In the genomic region with DNA sequence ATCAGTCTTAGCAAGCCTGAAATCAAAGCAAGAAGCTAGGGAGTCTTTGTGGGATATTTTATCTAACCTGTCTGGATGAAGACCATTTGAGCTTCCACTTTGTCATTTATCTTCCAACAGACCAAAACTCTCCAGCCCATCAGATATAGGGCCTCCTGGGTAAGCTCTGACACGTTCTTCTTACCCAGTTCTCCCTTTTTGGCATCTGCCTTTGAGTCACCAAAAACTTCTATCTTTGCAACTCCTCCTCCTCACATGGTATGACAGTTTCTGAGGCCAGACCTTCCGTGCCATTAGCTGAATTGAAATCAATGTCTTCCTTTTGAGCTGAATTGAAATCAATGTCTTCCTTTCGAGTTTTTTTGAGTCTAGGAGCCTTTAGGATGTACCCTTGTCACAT, we compare ENCODE assay signal across 22 cellular contexts.
DNase-seq lines count a peak whose midpoint lies in the region; ATAC-seq, FAIRE-seq and TF ChIP-seq lines count a peak whose summit lies in the region.
"Had no signal": no experiment of that assay in that cellular context is flagged by ENCODE, and none has a peak within 500 bp of the region (broad histone marks: within the 10 kb centered on the region; RNA-seq: fewer than 3 reads in every experiment).

No MANE protein-coding gene starts in this region.

- CTCF ChIA-PET in activated CD4-positive, alpha-beta T cell treated with anti-CD3 and anti-CD28 coated beads for 36 hours (lab: Charles Lee), result interaction anchor here (1.2 to 1.5 kb wide), 3 partner anchors 65 to 105 kb away, joined by 3 to 4 read pairs (median 4); no protein-coding TSS in a partner anchor
- CTCF ChIA-PET in activated CD4-positive, alpha-beta T cell treated with anti-CD3 and anti-CD28 coated beads, Interleukin-2, amount 10 ng/mL, durations not matched to agents 7 days and 5 days (lab: Charles Lee), result interaction anchor here (0.6 to 1.9 kb wide), 3 partner anchors 10 to 15 kb away, joined by 3 to 5 read pairs (median 4); no protein-coding TSS in a partner anchor

- ATAC-seq in activated CD4-positive, alpha-beta T cell treated with anti-CD3 and anti-CD28 coated beads for 36 hours, result peak; percentile 78
- peak; percentile 88 for ATAC-seq in activated T-helper 17 cell treated with anti-CD3 and anti-CD28 coated beads, Interleukin-2, amount 50 U/mL, for 72 hours (replicated peaks)
- peak; percentile 53 for ATAC-seq in stimulated activated memory B cell treated with anti-CD40 and anti-IgM and Interleukin-4, amounts not matched to agents 10 μg/mL and 1 μg/mL and 100 μg/mL, for 72 hours
- ATAC-seq: A549, GM23338 had no signal

- POLR2A ChIA-PET in activated CD4-positive, alpha-beta T cell treated with anti-CD3 and anti-CD28 coated beads for 36 hours (lab: Charles Lee), result no interaction called here
- POLR2A ChIA-PET in activated CD4-positive, alpha-beta T cell treated with anti-CD3 and anti-CD28 coated beads, Interleukin-2, amount 10 ng/mL, durations not matched to agents 7 days and 5 days (lab: Charles Lee), result no interaction called here

- peaks cover 8% of the 10 kb centered on the region for H3K4me1 Mint-ChIP-seq in activated CD4-positive, alpha-beta T cell treated with anti-CD3 and anti-CD28 coated beads for 36 hours
- H3K4me1 Mint-ChIP-seq in activated CD4-positive, alpha-beta T cell treated with anti-CD3 and anti-CD28 coated beads, Interleukin-2, amount 10 ng/mL, durations not matched to agents 7 days and 5 days, result no peaks in the 10 kb centered on the region
- no peaks in the 10 kb centered on the region for H3K4me1 Mint-ChIP-seq in activated T-helper 17 cell treated with anti-CD3 and anti-CD28 coated beads, Interleukin-2, amount 50 U/mL, for 72 hours
- no peaks in the 10 kb centered on the region for H3K4me1 Mint-ChIP-seq in stimulated activated memory B cell treated with anti-CD40 and anti-IgM and Interleukin-4, amounts not matched to agents 10 μg/mL and 1 μg/mL and 100 μg/mL, for 72 hours
- H3K4me1 Mint-ChIP-seq: CD4-positive, alpha-beta memory T cell had no signal

- H3K4me1 ChIP-seq in ascending aorta, result peaks cover 0 to 4% of the 10 kb centered on the region in 2 donors
- H3K4me1 ChIP-seq: A549 had no signal

- H3K27ac ChIP-seq in ascending aorta, result no peak overlapping the region
- H3K27ac ChIP-seq: 22Rv1, A549, C4-2B, HL-60 had no signal

- peaks cover 27% of the 10 kb centered on the region for H3K9me3 Mint-ChIP-seq in activated CD4-positive, alpha-beta T cell treated with anti-CD3 and anti-CD28 coated beads for 36 hours (ENCODE audit: low read depth)
- H3K9me3 Mint-ChIP-seq in activated CD4-positive, alpha-beta T cell treated with anti-CD3 and anti-CD28 coated beads, Interleukin-2, amount 10 ng/mL, durations not matched to agents 7 days and 5 days, result peaks cover 28% of the 10 kb centered on the region
- H3K9me3 Mint-ChIP-seq in activated T-helper 17 cell treated with anti-CD3 and anti-CD28 coated beads, Interleukin-2, amount 50 U/mL, for 72 hours, result peaks cover 11% of the 10 kb centered on the region
- H3K9me3 Mint-ChIP-seq in stimulated activated memory B cell treated with anti-CD40 and anti-IgM and Interleukin-4, amounts not matched to agents 10 μg/mL and 1 μg/mL and 100 μg/mL, for 72 hours, result peaks cover 16% of the 10 kb centered on the region

- intact Hi-C loops in activated CD4-positive, alpha-beta T cell treated with anti-CD3 and anti-CD28 coated beads for 36 hours (cut with DNase I, micrococcal nuclease), result no loop called here
- intact Hi-C loops in ascending aorta (cut with DNase I), result no loop called here

- peak; percentile 11 for DNase-seq in activated CD4-positive, alpha-beta T cell treated with anti-CD3 and anti-CD28 coated beads for 36 hours
- DNase-seq in activated CD4-positive, alpha-beta T cell treated with anti-CD3 and anti-CD28 coated beads, Interleukin-2, amount 10 ng/mL, durations not matched to agents 7 days and 5 days, result no peak
- DNase-seq in GM18507 (ENCODE audit: extremely low spot score, insufficient read length, low read depth) (no peak), COR-L47 (lab: John Stamatoyannopoulos, UW) (no peak), ascending aorta (ENCODE audit: low spot score in 2 of 2) (no peak)
- no peak for DNase-seq in stimulated activated CD4-positive, alpha-beta T cell treated with anti-CD3 and anti-CD28 coated beads, Interleukin-15, amount 100 ng/mL, for 24 hours
- DNase-seq: AML-193; Calu3; CD4-positive, alpha-beta memory T cell; DMS 273 treated with DMSO at 0.1 percent for 48 hours; DMS53; HCEC 1CT had no signal

- no peaks in the 10 kb centered on the region for H3K27me3 ChIP-seq in ascending aorta

- TF ChIP-seq CTCF in ascending aorta (IDR thresholded peaks at IDR 0.05), result no peak

- H3K27me3 Mint-ChIP-seq in activated CD4-positive, alpha-beta T cell treated with anti-CD3 and anti-CD28 coated beads for 36 hours, result no peaks in the 10 kb centered on the region
- peaks cover 3% of the 10 kb centered on the region for H3K27me3 Mint-ChIP-seq in activated CD4-positive, alpha-beta T cell treated with anti-CD3 and anti-CD28 coated beads, Interleukin-2, amount 10 ng/mL, durations not matched to agents 7 days and 5 days
- H3K27me3 Mint-ChIP-seq in activated T-helper 17 cell treated with anti-CD3 and anti-CD28 coated beads, Interleukin-2, amount 50 U/mL, for 72 hours, result no peaks in the 10 kb centered on the region
- H3K27me3 Mint-ChIP-seq in stimulated activated memory B cell treated with anti-CD40 and anti-IgM and Interleukin-4, amounts not matched to agents 10 μg/mL and 1 μg/mL and 100 μg/mL, for 72 hours, result peaks cover 28% of the 10 kb centered on the region

- H3K36me3 ChIP-seq in ascending aorta, result no peaks in the 10 kb centered on the region

- peak; percentile 29 for FAIRE-seq in GM18507 (lab: Jason Lieb, UNC)
- FAIRE-seq: A549, G401.6, GM19239, H54 had no signal

- H3K36me3 Mint-ChIP-seq in activated CD4-positive, alpha-beta T cell treated with anti-CD3 and anti-CD28 coated beads for 36 hours (ENCODE audit: low read depth), result peaks cover 4% of the 10 kb centered on the region
- no peaks in the 10 kb centered on the region for H3K36me3 Mint-ChIP-seq in activated CD4-positive, alpha-beta T cell treated with anti-CD3 and anti-CD28 coated beads, Interleukin-2, amount 10 ng/mL, durations not matched to agents 7 days and 5 days (ENCODE audit: low read depth)
- no peaks in the 10 kb centered on the region for H3K36me3 Mint-ChIP-seq in activated T-helper 17 cell treated with anti-CD3 and anti-CD28 coated beads, Interleukin-2, amount 50 U/mL, for 72 hours (ENCODE audit: low read depth)
- no peaks in the 10 kb centered on the region for H3K36me3 Mint-ChIP-seq in stimulated activated memory B cell treated with anti-CD40 and anti-IgM and Interleukin-4, amounts not matched to agents 10 μg/mL and 1 μg/mL and 100 μg/mL, for 72 hours

- peaks cover 0 to 4% of the 10 kb centered on the region in 2 donors for H3K9me3 ChIP-seq in ascending aorta

- H3K27ac Mint-ChIP-seq in activated CD4-positive, alpha-beta T cell treated with anti-CD3 and anti-CD28 coated beads for 36 hours, result no peak overlapping the region
- no peak overlapping the region for H3K27ac Mint-ChIP-seq in activated CD4-positive, alpha-beta T cell treated with anti-CD3 and anti-CD28 coated beads, Interleukin-2, amount 10 ng/mL, durations not matched to agents 7 days and 5 days
- H3K27ac Mint-ChIP-seq in activated T-helper 17 cell treated with anti-CD3 and anti-CD28 coated beads, Interleukin-2, amount 50 U/mL, for 72 hours, result no peak overlapping the region
- no peak overlapping the region for H3K27ac Mint-ChIP-seq in stimulated activated memory B cell treated with anti-CD40 and anti-IgM and Interleukin-4, amounts not matched to agents 10 μg/mL and 1 μg/mL and 100 μg/mL, for 72 hours
- H3K27ac Mint-ChIP-seq: CD4-positive, alpha-beta memory T cell; GM23338 had no signal

- H3K4me3 ChIP-seq in ascending aorta, result no peak overlapping the region
- H3K4me3 ChIP-seq: A549, GM23338 had no signal

- H3K4me3 Mint-ChIP-seq in activated CD4-positive, alpha-beta T cell treated with anti-CD3 and anti-CD28 coated beads for 36 hours, result no peak overlapping the region
- H3K4me3 Mint-ChIP-seq in activated CD4-positive, alpha-beta T cell treated with anti-CD3 and anti-CD28 coated beads, Interleukin-2, amount 10 ng/mL, durations not matched to agents 7 days and 5 days, result no peak overlapping the region
- H3K4me3 Mint-ChIP-seq in activated T-helper 17 cell treated with anti-CD3 and anti-CD28 coated beads, Interleukin-2, amount 50 U/mL, for 72 hours, result no peak overlapping the region
- H3K4me3 Mint-ChIP-seq in stimulated activated memory B cell treated with anti-CD40 and anti-IgM and Interleukin-4, amounts not matched to agents 10 μg/mL and 1 μg/mL and 100 μg/mL, for 72 hours, result no peak overlapping the region
- H3K4me3 Mint-ChIP-seq: CD4-positive, alpha-beta memory T cell; GM23338 had no signal
